ENCODE assay signal across 8 cellular contexts in the genomic region with DNA sequence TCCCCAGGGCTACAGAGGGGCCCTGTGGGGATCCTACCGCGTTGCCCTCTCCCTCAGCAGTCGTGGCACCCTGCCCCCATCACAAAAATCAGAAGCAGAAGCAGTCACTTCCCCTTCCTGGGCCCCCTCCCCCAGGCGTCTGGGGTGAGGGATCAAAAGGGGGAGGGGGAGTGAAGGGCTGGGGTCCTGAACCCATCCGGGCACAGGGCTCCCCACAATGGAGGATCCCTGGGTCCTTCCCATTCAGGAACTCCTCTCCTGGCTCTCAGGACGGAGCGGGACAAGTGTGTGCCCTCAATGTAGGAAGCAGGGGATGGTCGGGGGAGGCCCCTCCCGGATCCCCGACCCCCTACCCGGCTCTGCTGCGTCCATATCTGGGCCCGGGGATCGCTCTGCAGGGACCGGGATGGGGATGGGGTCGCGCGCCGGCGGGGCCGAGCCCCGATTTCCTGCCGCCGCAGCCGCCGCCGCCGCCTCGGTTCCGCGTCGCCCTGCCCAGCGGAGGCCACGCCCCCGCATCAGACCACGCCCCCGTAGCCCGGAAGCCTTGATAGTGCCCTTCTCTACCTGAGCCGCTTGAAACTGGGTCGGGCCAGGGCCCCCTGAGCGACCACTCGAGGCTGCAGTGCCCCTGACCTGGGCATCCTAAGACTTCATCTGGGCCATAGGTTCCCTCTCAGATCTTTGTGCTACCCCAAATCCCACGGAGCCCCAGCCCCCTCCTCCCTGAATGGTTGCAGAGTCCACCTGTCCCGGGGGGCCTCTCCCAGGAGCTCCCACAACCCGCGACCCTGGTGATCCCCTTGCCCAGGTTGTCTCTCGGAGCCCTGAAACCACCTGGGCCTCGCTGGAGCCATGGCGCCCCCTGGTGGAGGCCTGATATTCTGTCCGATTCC. TPM values are rescaled to one million over a fixed set of nuclear protein-coding genes. Genes with fewer than 3 reads are reported as not detected.
DNase-seq lines count a peak whose midpoint lies in the region; ATAC-seq and TF ChIP-seq lines count a peak whose summit lies in the region.

GMIP (minus strand) TSS at position 500 of the 896 bp plus-strand sequence; CDS start at position 372, 128 bp downstream.

- peak within 1 kb of the TSS; percentile 98 for H3K9ac ChIP-seq in SU-DHL-6 (ENCODE audit: low read length)

- H3K9me3 ChIP-seq in SU-DHL-6 (ENCODE audit: insufficient read depth, low read length) (no peaks in the 10 kb centered on the region), heart left ventricle (no peaks in the 10 kb centered on the region)

- peak; percentile 78 for DNase-seq in Daoy (ENCODE audit: low read depth)
- DNase-seq in heart left ventricle = peak; percentile 71 to 91 (median 81)
- DNase-seq in progenitor cell of endocrine pancreas (ENCODE audit: low spot score, unreplicated experiment) = peak; percentile 85

- peak; percentile 83 for TF ChIP-seq CTCF in LNCAP (IDR thresholded peaks at IDR 0.05)
- TF ChIP-seq CTCF in SU-DHL-6 (IDR thresholded peaks at IDR 0.05; ENCODE audit: insufficient read depth, low read length, poor library complexity, severe bottlenecking) = peak; percentile 95
- peak; percentile 81 to 93 (median 90) for TF ChIP-seq CTCF in heart left ventricle (IDR thresholded peaks at IDR 0.05)
- TF ChIP-seq CTCF in progenitor cell of endocrine pancreas (IDR thresholded peaks at IDR 0.05; ENCODE audit: unreplicated experiment) = peak; percentile 93

- no peaks in the 10 kb centered on the region for H3K9me3 Mint-ChIP-seq in activated naive CD8-positive, alpha-beta T cell (ENCODE audit: low read depth)
- H3K9me3 Mint-ChIP-seq in progenitor cell of endocrine pancreas (ENCODE audit: low read depth) = no peaks in the 10 kb centered on the region

- H3K27me3 ChIP-seq in SU-DHL-6 (ENCODE audit: low read length) (no peaks in the 10 kb centered on the region), heart left ventricle (no peaks in the 10 kb centered on the region)

- H3K4me2 ChIP-seq in SU-DHL-6 (ENCODE audit: low read depth, low read length, poor library complexity, severe bottlenecking) = peak within 1 kb of the TSS; percentile 67

- H3K4me1 Mint-ChIP-seq in activated naive CD8-positive, alpha-beta T cell (ENCODE audit: low read depth) = peaks cover 16% of the 10 kb centered on the region
- peaks cover 10% of the 10 kb centered on the region for H3K4me1 Mint-ChIP-seq in progenitor cell of endocrine pancreas (ENCODE audit: low read depth)

- peak in 1 of 2 donors; percentile 51 for TF ChIP-seq POLR2A in heart left ventricle (IDR thresholded peaks at IDR 0.05)

- no peaks in the 10 kb centered on the region for H3K9me2 ChIP-seq in SU-DHL-6 (replicated peaks; ENCODE audit: insufficient read depth, low read length)

- no peaks in the 10 kb centered on the region for H4K20me1 ChIP-seq in SU-DHL-6 (ENCODE audit: low read depth, low read length)

- 0 to 4% (median 1%) methylated on average over 15 to 50 of the region's 50 CpGs for WGBS in heart left ventricle, 4 donors
- under 1% methylated on average over 50 of the region's 50 CpGs for WGBS in urinary bladder

- peak; percentile 78 for ATAC-seq in GM21786 (IDR thresholded peaks at IDR 0.05; ENCODE audit: unreplicated experiment)
- peak; percentile 36 to 85 (median 82) for ATAC-seq in heart left ventricle

- peak within 1 kb of the TSS; percentile 91 for H3K4me3 ChIP-seq in SU-DHL-6 (ENCODE audit: insufficient read depth, low read length, poor library complexity, severe bottlenecking)
- H3K4me3 ChIP-seq in heart left ventricle = peak within 1 kb of the TSS; percentile 41 to 96 (median 77)
- H3K4me3 ChIP-seq in urinary bladder (ENCODE audit: low read depth, low read length) = peak within 1 kb of the TSS; percentile 69

- H3K36me3 ChIP-seq in SU-DHL-6 (ENCODE audit: low read length) = no peaks in the 10 kb centered on the region
- H3K36me3 ChIP-seq in heart left ventricle = peaks cover 3 to 72% (median 37%) of the 10 kb centered on the region in 9 donors
- peaks cover 4% of the 10 kb centered on the region for H3K36me3 ChIP-seq in urinary bladder (ENCODE audit: insufficient read depth)

- intact Hi-C loops in heart left ventricle (cut with DNase I) = loop anchor here (1.0 to 5.0 kb wide), 5 partner anchors 91 to 111 kb away; no protein-coding TSS in a partner anchor

- no peaks in the 10 kb centered on the region for H3K27me3 Mint-ChIP-seq in activated naive CD8-positive, alpha-beta T cell
- H3K27me3 Mint-ChIP-seq in progenitor cell of endocrine pancreas = no peaks in the 10 kb centered on the region

- peaks cover 22% of the 10 kb centered on the region for H3K79me2 ChIP-seq in SU-DHL-6 (ENCODE audit: insufficient read depth, low read length)

- H3K4me3 Mint-ChIP-seq in activated naive CD8-positive, alpha-beta T cell = peak within 1 kb of the TSS; percentile 97
- peak within 1 kb of the TSS; percentile 94 for H3K4me3 Mint-ChIP-seq in progenitor cell of endocrine pancreas (ENCODE audit: low read depth)

- peak within 1 kb of the TSS; percentile 29 for H2AFZ ChIP-seq in SU-DHL-6 (ENCODE audit: low read depth, low read length, severe bottlenecking)

- H3K4me1 ChIP-seq in heart left ventricle (peaks cover 0 to 15% (median 7%) of the 10 kb centered on the region in 12 donors), urinary bladder (ENCODE audit: insufficient read depth) (no peaks in the 10 kb centered on the region)

- no peaks in the 10 kb centered on the region for H3K36me3 Mint-ChIP-seq in activated naive CD8-positive, alpha-beta T cell
- peaks cover 3% of the 10 kb centered on the region for H3K36me3 Mint-ChIP-seq in progenitor cell of endocrine pancreas (ENCODE audit: insufficient read depth)

- H3K27ac Mint-ChIP-seq in activated naive CD8-positive, alpha-beta T cell = peak within 1 kb of the TSS; percentile 90
- peak within 1 kb of the TSS; percentile 96 for H3K27ac Mint-ChIP-seq in progenitor cell of endocrine pancreas

- H3K27ac ChIP-seq in SU-DHL-6 (ENCODE audit: low read depth, low read length) = peak within 1 kb of the TSS; percentile 88
- peak within 1 kb of the TSS in 10 of 12 donors; percentile 6 to 96 (median 44) for H3K27ac ChIP-seq in heart left ventricle
- H3K27ac ChIP-seq in urinary bladder (ENCODE audit: low read depth) = no peak within 1 kb of the TSS

- peaks cover 8% of the 10 kb centered on the region for H3F3A ChIP-seq in SU-DHL-6 (ENCODE audit: insufficient read depth)

RNA-seq across cellular contexts. Expression of gene GMIP, which starts in this region (rescaled TPM):
- total RNA-seq in Daoy (2014; rRNA removed; shearing (Covaris generic)) = 2.2 and 7.1 TPM in 2 replicates
- total RNA-seq in heart left ventricle (10 to 100 TPM in 2 of 9 donors, 1 to 10 TPM in 7; 1.1 to 21.7 (median 2.5) TPM), progenitor cell of endocrine pancreas (29.2 and 30.5 TPM in 2 replicates), urinary bladder (3.6 TPM)
- polyA plus RNA-seq in heart left ventricle (1 to 10 TPM; 2.1 TPM), urinary bladder (6.2 TPM)
